In the genomic region with DNA sequence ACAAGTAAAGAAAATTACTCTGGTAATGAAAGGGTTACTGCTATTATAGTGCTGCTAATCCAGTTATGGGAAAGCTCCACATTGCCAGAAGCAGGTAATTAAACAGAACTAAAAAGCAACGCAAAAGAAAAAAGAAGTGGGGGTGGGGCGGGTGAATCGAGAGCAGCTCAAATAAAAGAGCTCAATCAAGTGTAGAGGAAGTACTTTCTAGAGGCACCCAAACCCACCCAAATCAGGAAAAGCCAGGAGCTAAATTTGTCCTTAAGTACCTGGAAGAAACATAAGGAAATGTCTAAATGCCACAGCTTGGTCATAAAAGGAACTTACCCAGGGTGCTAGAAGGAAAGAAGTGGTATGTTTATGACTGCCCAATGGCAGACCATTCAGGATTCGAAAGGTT, we compare ENCODE assay signal across 16 cellular contexts. TPM values are rescaled to one million over a fixed set of nuclear protein-coding genes. Genes with fewer than 3 reads are reported as not detected.
A peak's percentile ranks its signal among the peaks of the same experiment; 100 is the strongest.
DNase-seq lines count a peak whose midpoint lies in the region; ATAC-seq and TF ChIP-seq lines count a peak whose summit lies in the region.
"Had no signal": no experiment of that assay in that cellular context is flagged by ENCODE, and none has a peak within 500 bp of the region (broad histone marks: within the 10 kb centered on the region; RNA-seq: fewer than 3 reads in every experiment).

No MANE protein-coding gene starts in this region.

- no peak for DNase-seq in stimulated activated naive CD8-positive, alpha-beta T cell treated with anti-CD3 and anti-CD28 coated beads, Interleukin-15, amount 100 ng/mL, for 72 hours
- DNase-seq in stimulated activated naive CD8-positive, alpha-beta T cell treated with anti-CD3 and anti-CD28 coated beads, Interleukin-15, Interleukin-2, amounts not matched to agents 100 U/mL and 50 U/mL, for 24 hours, result no peak
- peak; percentile 11 to 15 for DNase-seq in NOMO-1 (lab: John Stamatoyannopoulos, UW; ENCODE audit: unreplicated experiment in 2 of 2)
- no peak for DNase-seq in prostate gland (ENCODE audit: low spot score)
- DNase-seq in stimulated activated naive B cell treated with anti-CD40 and anti-IgM and Interleukin-4, amounts not matched to agents 10 μg/mL and 1 μg/mL and 100 μg/mL, for 72 hours, result no peak
- no peak for DNase-seq in COLO668 (lab: John Stamatoyannopoulos, UW; ENCODE audit: unreplicated experiment)
- no peak for DNase-seq in ureter (ENCODE audit: low spot score)
- DNase-seq: activated CD4-positive, alpha-beta T cell treated with anti-CD3 and anti-CD28 coated beads, Interleukin-2, amount 50 U/mL, for 1 hour; anterior cingulate cortex; dermis blood vessel endothelial cell; mesendoderm; NCI-H1436; NK-92 treated with Interleukin-12 subunit alpha and Interleukin-12 subunit beta, amount 100 ng/mL, for 24 hours; ovary had no signal

- H3K27ac ChIP-seq in esophagus (ENCODE audit: low read depth in 2 of 2, low read length in 1 of 2) (peak overlapping the region; percentile 40 to 43), prostate gland (no peak overlapping the region)
- H3K27ac ChIP-seq: ovary had no signal

- peak overlapping the region in 1 of 2 donors; percentile 58 for H3K27ac Mint-ChIP-seq in stimulated activated naive CD8-positive, alpha-beta T cell treated with anti-CD3 and anti-CD28 coated beads, Interleukin-15, amount 100 ng/mL, for 72 hours
- H3K27ac Mint-ChIP-seq in stimulated activated naive B cell treated with anti-CD40 and anti-IgM and Interleukin-4, amounts not matched to agents 10 μg/mL and 1 μg/mL and 100 μg/mL, for 72 hours, result no peak overlapping the region
- H3K27ac Mint-ChIP-seq: activated T-helper 1 cell treated with anti-CD3 and anti-CD28 coated beads, Interleukin-12 subunit alpha, Interleukin-12 subunit beta, Interleukin-2, Interleukin-4 antibody, amounts not matched to agents 30 ng/mL and 10 ng/mL and 1 ng/mL, durations not matched to agents 14 hours and 24 hours and 36 hours had no signal

- intact Hi-C loops in prostate gland (cut with DNase I), result no loop called here

- peak overlapping the region; percentile 17 to 60 for H3K4me3 Mint-ChIP-seq in stimulated activated naive CD8-positive, alpha-beta T cell treated with anti-CD3 and anti-CD28 coated beads, Interleukin-15, amount 100 ng/mL, for 72 hours
- no peak overlapping the region for H3K4me3 Mint-ChIP-seq in stimulated activated naive B cell treated with anti-CD40 and anti-IgM and Interleukin-4, amounts not matched to agents 10 μg/mL and 1 μg/mL and 100 μg/mL, for 72 hours
- H3K4me3 Mint-ChIP-seq: activated T-helper 1 cell treated with anti-CD3 and anti-CD28 coated beads, Interleukin-12 subunit alpha, Interleukin-12 subunit beta, Interleukin-2, Interleukin-4 antibody, amounts not matched to agents 30 ng/mL and 10 ng/mL and 1 ng/mL, durations not matched to agents 14 hours and 24 hours and 36 hours had no signal

- WGBS in esophagus, 2 donors, result 36 to 43% methylated on average over 4 of the region's 4 CpGs
- WGBS in prostate gland, result 20% methylated on average over 4 of the region's 4 CpGs

- no peaks in the 10 kb centered on the region for H3K36me3 ChIP-seq in esophagus (ENCODE audit: control insufficient read depth in 2 of 2, insufficient read depth in 2 of 2, low read length in 1 of 2)
- H3K36me3 ChIP-seq in prostate gland, result no peaks in the 10 kb centered on the region
- H3K36me3 ChIP-seq: ovary had no signal

- H3K36me3 Mint-ChIP-seq in stimulated activated naive B cell treated with anti-CD40 and anti-IgM and Interleukin-4, amounts not matched to agents 10 μg/mL and 1 μg/mL and 100 μg/mL, for 72 hours, result peaks cover 8 to 15% of the 10 kb centered on the region in 2 donors

- no peak for TF ChIP-seq POLR2A in prostate gland (IDR thresholded peaks at IDR 0.05)

- no peaks in the 10 kb centered on the region for H3K9me3 Mint-ChIP-seq in stimulated activated naive CD8-positive, alpha-beta T cell treated with anti-CD3 and anti-CD28 coated beads, Interleukin-15, amount 100 ng/mL, for 72 hours
- H3K9me3 Mint-ChIP-seq in stimulated activated naive B cell treated with anti-CD40 and anti-IgM and Interleukin-4, amounts not matched to agents 10 μg/mL and 1 μg/mL and 100 μg/mL, for 72 hours, result no peaks in the 10 kb centered on the region
- H3K9me3 Mint-ChIP-seq: activated T-helper 1 cell treated with anti-CD3 and anti-CD28 coated beads, Interleukin-12 subunit alpha, Interleukin-12 subunit beta, Interleukin-2, Interleukin-4 antibody, amounts not matched to agents 30 ng/mL and 10 ng/mL and 1 ng/mL, durations not matched to agents 14 hours and 24 hours and 36 hours had no signal

- TF ChIP-seq CTCF in prostate gland (IDR thresholded peaks at IDR 0.05), result no peak

- peaks cover 0 to 3% of the 10 kb centered on the region in 2 donors for H3K4me1 ChIP-seq in esophagus (ENCODE audit: control insufficient read depth in 2 of 2, insufficient read depth in 2 of 2, low read length in 1 of 2)
- H3K4me1 ChIP-seq in prostate gland (replicated peaks), result peaks cover 11% of the 10 kb centered on the region

- peaks cover 47% of the 10 kb centered on the region for H3K4me1 Mint-ChIP-seq in stimulated activated naive CD8-positive, alpha-beta T cell treated with anti-CD3 and anti-CD28 coated beads, Interleukin-15, amount 100 ng/mL, for 72 hours
- peaks cover 20 to 32% of the 10 kb centered on the region in 2 donors for H3K4me1 Mint-ChIP-seq in stimulated activated naive B cell treated with anti-CD40 and anti-IgM and Interleukin-4, amounts not matched to agents 10 μg/mL and 1 μg/mL and 100 μg/mL, for 72 hours

- H3K9me3 ChIP-seq in esophagus (ENCODE audit: control insufficient read depth in 2 of 2, insufficient read depth in 1 of 2, low read depth in 1 of 2, low read length in 1 of 2) (no peaks in the 10 kb centered on the region), prostate gland (no peaks in the 10 kb centered on the region)
- H3K9me3 ChIP-seq: ovary had no signal

- H3K4me3 ChIP-seq in esophagus (ENCODE audit: low read depth in 1 of 2, low read length in 2 of 2), result no peak overlapping the region
- no peak overlapping the region for H3K4me3 ChIP-seq in prostate gland
- H3K4me3 ChIP-seq: ovary had no signal

- H3K27me3 ChIP-seq in esophagus (ENCODE audit: control insufficient read depth in 1 of 2, insufficient read depth in 2 of 2, low read length in 2 of 2) (no peaks in the 10 kb centered on the region), prostate gland (replicated peaks; ENCODE audit: insufficient read depth) (no peaks in the 10 kb centered on the region)
- H3K27me3 ChIP-seq: ovary had no signal

- ATAC-seq in stimulated activated naive CD8-positive, alpha-beta T cell treated with anti-CD3 and anti-CD28 coated beads, Interleukin-15, amount 100 ng/mL, for 72 hours, result no peak
- no peak for ATAC-seq in stimulated activated naive CD8-positive, alpha-beta T cell treated with anti-CD3 and anti-CD28 coated beads, Interleukin-15, Interleukin-2, amounts not matched to agents 100 U/mL and 50 U/mL, for 24 hours
- ATAC-seq in stimulated activated naive B cell treated with anti-CD40 and anti-IgM and Interleukin-4, amounts not matched to agents 10 μg/mL and 1 μg/mL and 100 μg/mL, for 72 hours (replicated peaks), result no peak

- no peaks in the 10 kb centered on the region for H3K27me3 Mint-ChIP-seq in stimulated activated naive CD8-positive, alpha-beta T cell treated with anti-CD3 and anti-CD28 coated beads, Interleukin-15, amount 100 ng/mL, for 72 hours
- no peaks in the 10 kb centered on the region for H3K27me3 Mint-ChIP-seq in stimulated activated naive B cell treated with anti-CD40 and anti-IgM and Interleukin-4, amounts not matched to agents 10 μg/mL and 1 μg/mL and 100 μg/mL, for 72 hours

RNA-seq across cellular contexts. Expression of gene RNF145, which starts 2.4 kb away (rescaled TPM):
- 10 to 100 TPM; 26.2 to 48.6 TPM for polyA plus RNA-seq in esophagus
- 10 to 100 TPM; 38.6 to 50.5 TPM for total RNA-seq in prostate gland
- total RNA-seq in ureter, result 96.1 TPM

RNA-seq across cellular contexts. Expression of gene UBLCP1, which starts 51.4 kb away (rescaled TPM):
- polyA plus RNA-seq in esophagus, result 10 to 100 TPM; 17.7 to 19.3 TPM
- 10 to 100 TPM; 17.0 to 22.8 TPM for total RNA-seq in prostate gland
- 28.9 TPM for total RNA-seq in ureter

Comparison
In these comparisons a context has a peak if more than half of its experiments do, and no peak if none do; other contexts are left out.
1. DNase-seq: peak in NOMO-1 (2 of 2); none in stimulated activated naive CD8-positive, alpha-beta T cell treated with anti-CD3 and anti-CD28 coated beads, Interleukin-15, amount 100 ng/mL, for 72 hours (0 of 2), stimulated activated naive CD8-positive, alpha-beta T cell treated with anti-CD3 and anti-CD28 coated beads, Interleukin-15, Interleukin-2, amounts not matched to agents 100 U/mL and 50 U/mL, for 24 hours (single experiment), prostate gland (single experiment), stimulated activated naive B cell treated with anti-CD40 and anti-IgM and Interleukin-4, amounts not matched to agents 10 μg/mL and 1 μg/mL and 100 μg/mL, for 72 hours (single experiment), COLO668 (single experiment) and ureter (single experiment).
2. H3K4me3 Mint-ChIP-seq: peak in stimulated activated naive CD8-positive, alpha-beta T cell treated with anti-CD3 and anti-CD28 coated beads, Interleukin-15, amount 100 ng/mL, for 72 hours (2 of 2); none in stimulated activated naive B cell treated with anti-CD40 and anti-IgM and Interleukin-4, amounts not matched to agents 10 μg/mL and 1 μg/mL and 100 μg/mL, for 72 hours (0 of 2).
3. H3K27ac ChIP-seq: peak in esophagus (2 of 2); none in prostate gland (0 of 2).